In the genomic region with DNA sequence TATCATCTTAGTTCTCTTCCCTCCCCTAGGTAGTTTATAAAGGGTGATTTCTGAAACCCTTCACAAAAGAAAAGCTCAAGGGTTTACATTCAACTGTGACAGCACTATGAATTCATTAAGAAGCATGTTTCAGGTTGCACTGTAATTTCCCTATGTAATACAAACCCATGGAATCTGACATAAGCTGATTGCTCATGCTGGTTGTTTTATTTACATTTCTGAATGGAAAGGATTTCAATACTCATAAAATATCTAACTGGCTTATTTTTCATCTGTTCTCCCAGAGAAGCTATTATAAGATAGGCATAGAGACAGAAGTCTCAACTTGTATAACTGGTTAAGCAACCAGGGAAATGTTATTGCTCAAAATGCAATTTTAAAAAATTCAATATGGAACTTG, we compare ENCODE assay signal across 19 cellular contexts.
DNase-seq lines count a peak whose midpoint lies in the region; ATAC-seq, FAIRE-seq and TF ChIP-seq lines count a peak whose summit lies in the region.
"Had no signal": no experiment of that assay in that cellular context is flagged by ENCODE, and none has a peak within 500 bp of the region (broad histone marks: within the 10 kb centered on the region; RNA-seq: fewer than 3 reads in every experiment).

No MANE protein-coding gene starts in this region.

- no peak overlapping the region for H3K4me3 ChIP-seq in epithelial cell of esophagus (ENCODE audit: low read length)

- no peak overlapping the region for H3K4me3 Mint-ChIP-seq in nephron
- H3K4me3 Mint-ChIP-seq: activated naive CD8-positive, alpha-beta T cell treated with anti-CD3 and anti-CD28 coated beads, Interleukin-2, amount 50 U/mL, for 24 hours; CD4-positive, alpha-beta memory T cell had no signal

- DNase-seq in NCI-H526 treated with DMSO at 0.1 percent for 48 hours (lab: John Stamatoyannopoulos, UW) (peak; percentile 78), epithelial cell of esophagus (ENCODE audit: low read depth) (peak; percentile 79), DMS79 (lab: John Stamatoyannopoulos, UW) (no peak)
- DNase-seq: activated CD8-positive, alpha-beta memory T cell treated with anti-CD3 and anti-CD28 coated beads, Interleukin-2, amount 50 U/mL, for 48 hours; activated naive CD8-positive, alpha-beta T cell treated with anti-CD3 and anti-CD28 coated beads, Interleukin-2, amount 50 U/mL, for 24 hours; caudate nucleus; CD4-positive, alpha-beta memory T cell; DMS153; erythroblast; NCI-H1105; NCI-H2171; NCI-H774; T-helper 2 cell had no signal

- ATAC-seq in HG03196 (IDR thresholded peaks at IDR 0.05; ENCODE audit: unreplicated experiment) (no peak), GM21515 (IDR thresholded peaks at IDR 0.05; ENCODE audit: unreplicated experiment) (no peak)
- ATAC-seq: activated naive CD8-positive, alpha-beta T cell treated with anti-CD3 and anti-CD28 coated beads, Interleukin-2, amount 50 U/mL, for 24 hours; HCT116; left lobe of liver had no signal

- H3K27me3 Mint-ChIP-seq in nephron (ENCODE audit: low read depth) = no peaks in the 10 kb centered on the region
- H3K27me3 Mint-ChIP-seq: activated naive CD8-positive, alpha-beta T cell treated with anti-CD3 and anti-CD28 coated beads, Interleukin-2, amount 50 U/mL, for 24 hours; CD4-positive, alpha-beta memory T cell had no signal

- peaks cover 49% of the 10 kb centered on the region for H3K36me3 Mint-ChIP-seq in nephron (ENCODE audit: low read depth)

- no peaks in the 10 kb centered on the region for H3K9me3 Mint-ChIP-seq in nephron
- H3K9me3 Mint-ChIP-seq: activated naive CD8-positive, alpha-beta T cell treated with anti-CD3 and anti-CD28 coated beads, Interleukin-2, amount 50 U/mL, for 24 hours; CD4-positive, alpha-beta memory T cell had no signal

- peak overlapping the region in 2 of 3 experiments; percentile 14 to 36 for H3K27ac Mint-ChIP-seq in nephron
- H3K27ac Mint-ChIP-seq: activated naive CD8-positive, alpha-beta T cell treated with anti-CD3 and anti-CD28 coated beads, Interleukin-2, amount 50 U/mL, for 24 hours; CD4-positive, alpha-beta memory T cell had no signal

- no peak for TF ChIP-seq CTCF in epithelial cell of esophagus (IDR thresholded peaks at IDR 0.05; ENCODE audit: insufficient read depth, low read depth, low read length, missing control alignments)
- TF ChIP-seq CTCF in nephron (IDR thresholded peaks at IDR 0.05; ENCODE audit: unreplicated experiment in 3 of 3) = no peak

- peak; percentile 62 for FAIRE-seq in G401.6 (lab: Jason Lieb, UNC)

- peaks cover 27% of the 10 kb centered on the region for H3K4me1 Mint-ChIP-seq in nephron
- H3K4me1 Mint-ChIP-seq: activated naive CD8-positive, alpha-beta T cell treated with anti-CD3 and anti-CD28 coated beads, Interleukin-2, amount 50 U/mL, for 24 hours; CD4-positive, alpha-beta memory T cell had no signal
